ENCODE assay signal across 13 cellular contexts in the genomic region with DNA sequence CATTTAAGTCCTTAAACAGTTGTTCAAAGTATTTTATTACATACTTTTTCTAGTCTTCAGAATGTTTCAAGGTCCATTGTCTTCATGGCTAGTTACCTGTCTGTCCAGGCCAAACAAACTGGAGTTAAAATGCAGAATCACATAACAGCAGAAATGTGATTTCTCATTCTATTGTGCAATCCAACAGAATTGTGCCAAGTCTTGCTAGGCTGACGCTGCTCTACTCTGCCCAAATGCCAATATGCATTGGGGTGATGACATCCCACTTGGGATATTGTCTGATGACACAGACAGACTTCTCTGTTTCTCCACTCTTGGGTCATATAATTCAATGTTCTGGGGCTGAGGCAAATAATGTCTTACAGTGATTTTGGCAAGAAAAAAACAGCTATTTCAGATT. TPM values are rescaled to one million over a fixed set of nuclear protein-coding genes. Genes with fewer than 3 reads are reported as not detected.
DNase-seq lines count a peak whose midpoint lies in the region; TF ChIP-seq lines count a peak whose summit lies in the region.
"Had no signal": no experiment of that assay in that cellular context is flagged by ENCODE, and none has a peak within 500 bp of the region (broad histone marks: within the 10 kb centered on the region; RNA-seq: fewer than 3 reads in every experiment).

No MANE protein-coding gene starts in this region.

- in situ Hi-C loops in GM23248 (cut with MboI), result no loop called here

- H3K27ac ChIP-seq in GM23248, result peak overlapping the region; percentile 66
- H3K27ac ChIP-seq in adrenal gland, result peak overlapping the region; percentile 50 to 83 (median 81)
- H3K27ac ChIP-seq in left ventricle myocardium inferior (replicated peaks), result peak overlapping the region; percentile 89

- peaks cover 29% of the 10 kb centered on the region for H3K4me1 ChIP-seq in GM23248 (ENCODE audit: insufficient read depth)
- H3K4me1 ChIP-seq in adrenal gland (replicated peaks in 1 of 2), result peaks cover 11 to 32% of the 10 kb centered on the region in 2 donors
- peaks cover 47% of the 10 kb centered on the region for H3K4me1 ChIP-seq in left ventricle myocardium inferior
- H3K4me1 ChIP-seq in skeletal muscle satellite cell (ENCODE audit: control insufficient read depth, insufficient read depth, low read length), result peaks cover 46% of the 10 kb centered on the region

- H3K79me2 ChIP-seq in GM23248 (ENCODE audit: insufficient read depth), result no peaks in the 10 kb centered on the region

- H3K9me2 ChIP-seq in GM23248 (ENCODE audit: insufficient read depth), result no peaks in the 10 kb centered on the region

- TF ChIP-seq POLR2A in adrenal gland (IDR thresholded peaks at IDR 0.05) (peak in 1 of 2 donors; percentile 17), lower leg skin (IDR thresholded peaks at IDR 0.05) (no peak)

- H3K27me3 ChIP-seq in GM23248 (replicated peaks; ENCODE audit: insufficient read depth), result no peaks in the 10 kb centered on the region
- H3K27me3 ChIP-seq in adrenal gland, result no peaks in the 10 kb centered on the region
- no peaks in the 10 kb centered on the region for H3K27me3 ChIP-seq in left ventricle myocardium inferior (ENCODE audit: low read depth)
- H3K27me3 ChIP-seq in skeletal muscle satellite cell (ENCODE audit: control insufficient read depth, insufficient read depth, low read length), result no peaks in the 10 kb centered on the region

- intact Hi-C loops in adrenal gland (cut with DNase I), result loop anchor here in 1 of 2 donors (10.0 kb wide), 1 partner anchor 70 kb away; a partner anchor contains a TSS
- intact Hi-C loops in left ventricle myocardium inferior (cut with micrococcal nuclease), result no loop called here
- intact Hi-C loops in lower leg skin (cut with DNase I; ENCODE audit: low total_unique reads), result loop anchor here (10.0 kb wide), 1 partner anchor 300 kb away; a partner anchor contains a TSS

- TF ChIP-seq CTCF in adrenal gland (IDR thresholded peaks at IDR 0.05) (no peak), left ventricle myocardium inferior (IDR thresholded peaks at IDR 0.05; ENCODE audit: borderline replicate concordance) (no peak), lower leg skin (IDR thresholded peaks at IDR 0.05) (no peak)

- no peaks in the 10 kb centered on the region for H3K9me3 ChIP-seq in GM23248 (ENCODE audit: low read depth)
- H3K9me3 ChIP-seq in adrenal gland (replicated peaks in 1 of 3), result no peaks in the 10 kb centered on the region
- H3K9me3 ChIP-seq in left ventricle myocardium inferior (replicated peaks), result no peaks in the 10 kb centered on the region
- no peaks in the 10 kb centered on the region for H3K9me3 ChIP-seq in skeletal muscle satellite cell (replicated peaks; ENCODE audit: low read length)
- H3K9me3 ChIP-seq: mucosa of descending colon had no signal

- H3F3A ChIP-seq in GM23248 (ENCODE audit: insufficient read depth), result peaks cover 19% of the 10 kb centered on the region

- H3K4me3 ChIP-seq in GM23248 (no peak overlapping the region), adrenal gland (no peak overlapping the region), left ventricle myocardium inferior (peak overlapping the region; percentile 2), skeletal muscle satellite cell (ENCODE audit: low read length) (peak overlapping the region; percentile 12), lower leg skin (ENCODE audit: low read depth, poor library complexity, severe bottlenecking) (no peak overlapping the region)
- H3K4me3 ChIP-seq: mucosa of descending colon had no signal

- H3K4me2 ChIP-seq in GM23248 (ENCODE audit: unreplicated experiment) (peak overlapping the region; percentile 21), skeletal muscle satellite cell (ENCODE audit: low read length) (peak overlapping the region; percentile 50)

- no peaks in the 10 kb centered on the region for H3K36me3 ChIP-seq in GM23248 (ENCODE audit: low read depth)
- no peaks in the 10 kb centered on the region for H3K36me3 ChIP-seq in adrenal gland (replicated peaks in 1 of 2)
- H3K36me3 ChIP-seq in left ventricle myocardium inferior, result no peaks in the 10 kb centered on the region
- H3K36me3 ChIP-seq in skeletal muscle satellite cell (ENCODE audit: insufficient read depth, low read length), result no peaks in the 10 kb centered on the region

- H3K9ac ChIP-seq in GM23248 (0 out of 2 replicates have a peak overlapping the region, but pooled peaks have one; percentile 27), skeletal muscle satellite cell (ENCODE audit: low read depth, low read length) (peak overlapping the region; percentile 57)

- H2AFZ ChIP-seq in GM23248, result no peak overlapping the region

- WGBS in GM23248 (ENCODE audit: low coverage in 1 of 2, low lambda C conversion rate in 2 of 2, missing lambda C conversion rate in 2 of 2), 2 experiments, result 0 to 4% methylated on average over 1 of the region's 1 CpG
- WGBS in adrenal gland, 4 donors, result 0 to 36% (median 13%) methylated on average over 1 of the region's 1 CpG
- WGBS in lower leg skin, 2 donors, result 19 to 50% methylated on average over 1 of the region's 1 CpG

- no peaks in the 10 kb centered on the region for H4K20me1 ChIP-seq in GM23248 (ENCODE audit: insufficient read depth)

- peak; percentile 94 for DNase-seq in GM23248
- DNase-seq in adrenal gland, result peak; percentile 50 to 83 (median 76)
- DNase-seq in left ventricle myocardium inferior, result no peak
- no peak for DNase-seq in lower leg skin (ENCODE audit: low spot score in 2 of 2)
- DNase-seq in activated CD8-positive, alpha-beta memory T cell treated with anti-CD3 and anti-CD28 coated beads, Interleukin-2, amount 50 U/mL, for 4 hours, result no peak
- no peak for DNase-seq in stimulated activated CD4-positive, alpha-beta T cell treated with anti-CD3 and anti-CD28 coated beads, Interleukin-2, amount 100 ng/mL, for 24 hours
- no peak for DNase-seq in activated CD4-positive, alpha-beta T cell treated with anti-CD3 and anti-CD28 coated beads for 48 hours
- DNase-seq: KBM-7; mucosa of descending colon; NCI-H774; stimulated activated CD4-positive, alpha-beta T cell treated with anti-CD3 and anti-CD28 coated beads, Interleukin-4, amount 100 ng/mL, for 24 hours; T1000 had no signal

RNA-seq across cellular contexts. Expression of a gene that starts 5.2 kb away (rescaled TPM):
- total RNA-seq in GM23248 (2014; rRNA removed; shearing (Covaris generic)), result 1.9 and 3.0 TPM in 2 replicates
- polyA plus RNA-seq in GM23248 (2016; fragmentation: Nextera tagmentation; extraction: Ambion mirVana) (1.7 and 2.4 TPM in 2 replicates), adrenal gland (10 to 100 TPM in 1 of 3 donors, 1 to 10 TPM in 2; 9.6 to 12.6 (median 9.8) TPM)
- total RNA-seq in adrenal gland (10 to 100 TPM; 11.1 to 24.1 (median 16.5) TPM), left ventricle myocardium inferior (20.8 TPM), lower leg skin (10 to 100 TPM; 13.2 to 25.4 (median 15.7) TPM)
- total RNA-seq in skeletal muscle satellite cell (2012; rRNA removed), result 2.5 and 8.5 TPM in 2 replicates

Comparison
In these comparisons a context has a peak if more than half of its experiments do, and no peak if none do; other contexts are left out.
1. DNase-seq: peak in GM23248 (single experiment) and adrenal gland (7 of 7); none in left ventricle myocardium inferior (single experiment), lower leg skin (0 of 2), activated CD8-positive, alpha-beta memory T cell treated with anti-CD3 and anti-CD28 coated beads, Interleukin-2, amount 50 U/mL, for 4 hours (single experiment), stimulated activated CD4-positive, alpha-beta T cell treated with anti-CD3 and anti-CD28 coated beads, Interleukin-2, amount 100 ng/mL, for 24 hours (0 of 2) and activated CD4-positive, alpha-beta T cell treated with anti-CD3 and anti-CD28 coated beads for 48 hours (single experiment).
2. H3K4me3 ChIP-seq: peak in left ventricle myocardium inferior (single experiment) and skeletal muscle satellite cell (single experiment); none in GM23248 (single experiment), adrenal gland (0 of 4) and lower leg skin (single experiment).
3. Peak in every context shown above with its lines, with median percentiles within 50 percentile points of each other: H3K27ac ChIP-seq.